ENCODE assay signal across 7 cellular contexts in genomic region chr9:72581617-72582197, GRCh38.
DNase-seq lines count a peak whose midpoint lies in the region; ATAC-seq and TF ChIP-seq lines count a peak whose summit lies in the region.
"Not testable (repeated sequence)": the region's sequence is repeated elsewhere in the genome, so short reads cannot be mapped to it uniquely, and the experiment has no call there.

No MANE protein-coding gene starts in this region.

- not testable (repeated sequence) for H3K4me1 ChIP-seq in CD4-positive, alpha-beta memory T cell (ENCODE audit: insufficient read depth, low read length); smooth muscle cell (ENCODE audit: low read depth)

- intact Hi-C loops in CD4-positive, alpha-beta memory T cell (cut with micrococcal nuclease), result not testable (repeated sequence)

- H2AFZ ChIP-seq in smooth muscle cell (ENCODE audit: low read depth), result not testable (repeated sequence)

- H3K4me2 ChIP-seq in smooth muscle cell, result peak overlapping the region; percentile 28

- not testable (repeated sequence) for H3K27me3 ChIP-seq in CD4-positive, alpha-beta memory T cell (ENCODE audit: insufficient read depth, low read length); smooth muscle cell (ENCODE audit: low read depth)

- H3K4me3 Mint-ChIP-seq in CD4-positive, alpha-beta memory T cell, result peak overlapping the region in 6 of 8 donors; percentile 8 to 60 (median 23)
- peak overlapping the region; percentile 70 for H3K4me3 Mint-ChIP-seq in HFFc6

- not testable (repeated sequence) for H4K20me1 ChIP-seq in smooth muscle cell (ENCODE audit: low read depth)

- not testable (repeated sequence) for H3K9me3 ChIP-seq in CD4-positive, alpha-beta memory T cell (ENCODE audit: control insufficient read depth in 1 of 2, low read length in 2 of 2); smooth muscle cell (replicated peaks; ENCODE audit: low read depth)

- not testable (repeated sequence) for H3K36me3 Mint-ChIP-seq in CD4-positive, alpha-beta memory T cell; HFFc6 (ENCODE audit: low read depth)

- not testable (repeated sequence) for H3K9ac ChIP-seq in smooth muscle cell (ENCODE audit: low read depth)

- DNase-seq in CD4-positive, alpha-beta memory T cell; smooth muscle cell (lab: John Stamatoyannopoulos, UW; ENCODE audit: unreplicated experiment): not testable (repeated sequence)
- DNase-seq in HFFc6, result peak; percentile 91
- DNase-seq in activated T-cell treated with anti-CD3 and anti-CD28 coated beads, Interleukin-2, amount 50 U/mL, for 48 hours, result peak; percentile 25 to 30
- peak; percentile 57 for DNase-seq in choroid plexus epithelial cell (ENCODE audit: low read depth)
- DNase-seq in kidney glomerular epithelial cell (lab: John Stamatoyannopoulos, UW), result peak; percentile 38

- ATAC-seq in SK-N-SH treated with all-trans-retinoic acid at 6 μM for 48 hours, result peak; percentile 32

- 89% methylated on average over 11 of the region's 11 CpGs for WGBS in smooth muscle cell (ENCODE audit: low lambda C conversion rate)

- peaks cover 11 to 27% (median 13%) of the 10 kb centered on the region in 4 donors for H3K4me1 Mint-ChIP-seq in CD4-positive, alpha-beta memory T cell
- peaks cover 92% of the 10 kb centered on the region for H3K4me1 Mint-ChIP-seq in HFFc6 (ENCODE audit: low read depth)

- H3K27ac Mint-ChIP-seq in CD4-positive, alpha-beta memory T cell, result not testable (repeated sequence)
- peak overlapping the region; percentile 84 for H3K27ac Mint-ChIP-seq in HFFc6

- H3K27ac ChIP-seq in CD4-positive, alpha-beta memory T cell (ENCODE audit: low read depth, low read length), result not testable (repeated sequence)
- peak overlapping the region; percentile 61 for H3K27ac ChIP-seq in smooth muscle cell (ENCODE audit: low read depth)

- POLR2A ChIA-PET in CD4-positive, alpha-beta memory T cell (lab: Charles Lee; ENCODE audit: partially characterized antibody), result interaction anchor here (1.5 to 1.6 kb wide), 2 partner anchors 138 to 217 kb away, joined by 4 to 5 read pairs; partner anchors contain the start of gene ZFAND5

- CTCF ChIA-PET in CD4-positive, alpha-beta memory T cell (lab: Charles Lee; ENCODE audit: partially characterized antibody), result interaction anchor here (0.8 to 1.9 kb wide), 6 partner anchors 10 to 301 kb away, joined by 3 to 10 read pairs (median 4); no protein-coding TSS in a partner anchor

- not testable (repeated sequence) for H3K4me3 ChIP-seq in CD4-positive, alpha-beta memory T cell (ENCODE audit: low read length in 2 of 2); choroid plexus epithelial cell (ENCODE audit: low read depth, low read length); smooth muscle cell

- H3K9me3 Mint-ChIP-seq in CD4-positive, alpha-beta memory T cell; HFFc6: not testable (repeated sequence)

- not testable (repeated sequence) for H3K79me2 ChIP-seq in smooth muscle cell (ENCODE audit: low read depth)

- H3K27me3 Mint-ChIP-seq in CD4-positive, alpha-beta memory T cell; HFFc6 (ENCODE audit: insufficient read depth): not testable (repeated sequence)

- not testable (repeated sequence) for TF ChIP-seq CTCF in HFFc6 (IDR thresholded peaks at IDR 0.05); choroid plexus epithelial cell (conservative IDR thresholded peaks at IDR 0.05; ENCODE audit: low read depth, low read length); smooth muscle cell (IDR thresholded peaks at IDR 0.05; ENCODE audit: borderline replicate concordance, insufficient read depth, poor library complexity, severe bottlenecking)

- H3K36me3 ChIP-seq in CD4-positive, alpha-beta memory T cell (ENCODE audit: insufficient read depth, low read length); smooth muscle cell (ENCODE audit: low read depth): not testable (repeated sequence)

- peaks cover 14% of the 10 kb centered on the region for H3F3A ChIP-seq in smooth muscle cell (ENCODE audit: low read depth)
